ENCODE assay signal across 8 cellular contexts in genomic region chr11:86115542-86116385, GRCh38. TPM values are rescaled to one million over a fixed set of nuclear protein-coding genes. Genes with fewer than 3 reads are reported as not detected.
DNase-seq lines count a peak whose midpoint lies in the region; ATAC-seq and TF ChIP-seq lines count a peak whose summit lies in the region.

No MANE protein-coding gene starts in this region.

- H3K4me3 Mint-ChIP-seq in CD8-positive, alpha-beta memory T cell = peak overlapping the region in 6 of 7 donors; percentile 3 to 68 (median 22)
- no peak overlapping the region for H3K4me3 Mint-ChIP-seq in endodermal cell

- H3K27ac ChIP-seq in CD8-positive, alpha-beta memory T cell (ENCODE audit: low read depth, low read length) = no peak overlapping the region
- no peak overlapping the region for H3K27ac ChIP-seq in endodermal cell (ENCODE audit: low read depth, low read length)

- no peaks in the 10 kb centered on the region for H3K27me3 Mint-ChIP-seq in CD8-positive, alpha-beta memory T cell
- H3K27me3 Mint-ChIP-seq in endodermal cell (ENCODE audit: insufficient read depth) = peaks cover 2% of the 10 kb centered on the region

- no peak overlapping the region for H3K9ac ChIP-seq in endodermal cell (ENCODE audit: extremely low read depth, low read length, poor library complexity, severe bottlenecking)

- in situ Hi-C loops in HAP-1 (cut with MboI; ENCODE audit: low sequenced_read_pairs) = no loop called here

- no peaks in the 10 kb centered on the region for H3K36me3 Mint-ChIP-seq in CD8-positive, alpha-beta memory T cell
- no peaks in the 10 kb centered on the region for H3K36me3 Mint-ChIP-seq in endodermal cell (ENCODE audit: low read depth)

- no peaks in the 10 kb centered on the region for H3K27me3 ChIP-seq in CD8-positive, alpha-beta memory T cell (ENCODE audit: insufficient read depth, low read length, poor library complexity, severe bottlenecking)
- H3K27me3 ChIP-seq in endodermal cell (ENCODE audit: control insufficient read depth, insufficient read depth, low read length, poor library complexity, severe bottlenecking) (no peaks in the 10 kb centered on the region), HAP-1 (ENCODE audit: low read depth) (no peaks in the 10 kb centered on the region)

- H3K4me1 Mint-ChIP-seq in CD8-positive, alpha-beta memory T cell = peaks cover 19 to 29% (median 26%) of the 10 kb centered on the region in 3 donors
- peaks cover 2% of the 10 kb centered on the region for H3K4me1 Mint-ChIP-seq in endodermal cell

- CTCF ChIA-PET in CD8-positive, alpha-beta memory T cell (lab: Charles Lee) = interaction anchor here (1.0 to 1.7 kb wide), 2 partner anchors 48 to 75 kb away, joined by 3 to 4 read pairs; partner anchors contain the start of gene PICALM

- H3K4me3 ChIP-seq in CD8-positive, alpha-beta memory T cell (ENCODE audit: low read length) = no peak overlapping the region
- H3K4me3 ChIP-seq in endodermal cell (ENCODE audit: low read length) (no peak overlapping the region), HAP-1 (no peak overlapping the region)

- peak overlapping the region in 2 of 8 donors; percentile 1 to 64 for H3K27ac Mint-ChIP-seq in CD8-positive, alpha-beta memory T cell
- H3K27ac Mint-ChIP-seq in endodermal cell = no peak overlapping the region

- 83 to 94% methylated on average over 1 to 3 of the region's 3 CpGs for WGBS in endodermal cell (ENCODE audit: insufficient coverage in 1 of 2, insufficient read length in 1 of 2), 2 experiments

- DNase-seq in CD8-positive, alpha-beta memory T cell = no peak
- DNase-seq in endodermal cell = no peak
- no peak for DNase-seq in HAP-1 (ENCODE audit: low spot score in 2 of 2)
- DNase-seq in ureter (ENCODE audit: low spot score) = no peak
- no peak for DNase-seq in NCI-H82 (lab: John Stamatoyannopoulos, UW)
- DNase-seq in NCI-H748 (lab: John Stamatoyannopoulos, UW; ENCODE audit: unreplicated experiment) = no peak

- H3K9me3 ChIP-seq in CD8-positive, alpha-beta memory T cell (ENCODE audit: low read length) = no peaks in the 10 kb centered on the region
- H3K9me3 ChIP-seq in endodermal cell (ENCODE audit: control insufficient read depth, low read length) = no peaks in the 10 kb centered on the region
- no peaks in the 10 kb centered on the region for H3K9me3 ChIP-seq in HAP-1

- POLR2A ChIA-PET in CD8-positive, alpha-beta memory T cell (lab: Charles Lee) = interaction anchor here (1.1 kb wide), 1 partner anchor 46 kb away, joined by 3 read pairs; no protein-coding TSS in a partner anchor

- no peaks in the 10 kb centered on the region for H3K9me3 Mint-ChIP-seq in CD8-positive, alpha-beta memory T cell
- H3K9me3 Mint-ChIP-seq in endodermal cell = peaks cover 5% of the 10 kb centered on the region

- H3K4me1 ChIP-seq in CD8-positive, alpha-beta memory T cell (ENCODE audit: insufficient read depth, low read length) = peaks cover 13% of the 10 kb centered on the region
- H3K4me1 ChIP-seq in endodermal cell (ENCODE audit: control insufficient read depth, insufficient read depth, low read length) (no peaks in the 10 kb centered on the region), HAP-1 (no peaks in the 10 kb centered on the region)

- TF ChIP-seq CTCF in endodermal cell (conservative IDR thresholded peaks at IDR 0.05) = peak; percentile 24

- ATAC-seq in GM21390 (IDR thresholded peaks at IDR 0.05; ENCODE audit: unreplicated experiment) (peak; percentile 29), HG03558 (IDR thresholded peaks at IDR 0.05; ENCODE audit: extremely low read depth, unreplicated experiment) (peak; percentile 16)

- no peaks in the 10 kb centered on the region for H3K36me3 ChIP-seq in CD8-positive, alpha-beta memory T cell (ENCODE audit: insufficient read depth, low read length)
- H3K36me3 ChIP-seq in endodermal cell (ENCODE audit: control insufficient read depth, insufficient read depth, low read length) = no peaks in the 10 kb centered on the region
- no peaks in the 10 kb centered on the region for H3K36me3 ChIP-seq in HAP-1 (replicated peaks)

RNA-seq across cellular contexts. Expression of gene PICALM, which starts 46.9 kb away (rescaled TPM):
- total RNA-seq in CD8-positive, alpha-beta memory T cell = 100 to 1,000 TPM in 1 of 2 experiments, 10 to 100 TPM in 1; 95.2 to 103 TPM
- polyA plus RNA-seq in CD8-positive, alpha-beta memory T cell = 25.6 TPM
- 100 to 1,000 TPM; 120 to 129 TPM for total RNA-seq in endodermal cell
- polyA plus RNA-seq in endodermal cell (2013, experiment 1 of 2) = 126 TPM
- polyA plus RNA-seq in endodermal cell (2013, experiment 2 of 2) = 130 TPM
- total RNA-seq in ureter = 261 TPM
